ENCODE assay signal across 15 cellular contexts in the genomic region with DNA sequence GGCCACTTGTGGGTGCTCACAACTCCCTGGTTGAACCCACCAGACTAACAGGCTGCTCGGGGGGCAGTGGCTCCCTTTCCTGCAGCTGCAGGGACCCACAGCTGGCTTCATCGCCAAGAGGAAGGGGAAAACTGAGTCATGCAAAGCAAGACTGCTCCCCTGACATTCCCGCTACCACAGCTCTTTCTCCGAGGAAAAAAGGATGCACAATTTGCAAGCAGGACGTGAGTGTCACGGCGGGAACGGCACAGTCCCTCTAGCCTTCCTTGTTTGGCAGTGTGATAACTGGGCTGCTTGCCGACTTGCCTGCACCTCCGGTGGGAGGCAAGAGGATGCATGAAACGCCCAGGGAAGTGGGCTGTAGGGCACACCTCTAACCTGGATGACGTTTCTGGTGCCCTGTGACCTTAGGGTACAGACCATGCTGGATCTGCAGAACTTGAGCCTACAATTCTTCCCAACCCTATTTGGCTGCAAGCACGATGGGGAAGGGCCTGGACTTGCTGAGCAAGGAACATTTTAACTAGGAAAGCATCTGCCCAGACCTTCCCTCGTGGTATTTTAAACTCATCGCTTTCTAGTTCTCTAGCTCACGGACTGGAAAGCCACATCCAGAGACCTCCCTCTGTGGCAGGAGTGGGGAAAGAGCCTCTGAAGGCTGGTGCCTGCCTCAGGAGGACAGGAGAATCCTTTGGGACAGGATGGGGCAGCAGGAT. TPM values are rescaled to one million over a fixed set of nuclear protein-coding genes. Genes with fewer than 3 reads are reported as not detected.
A peak's percentile ranks its signal among the peaks of the same experiment; 100 is the strongest.
DNase-seq lines count a peak whose midpoint lies in the region; ATAC-seq, FAIRE-seq and TF ChIP-seq lines count a peak whose summit lies in the region.
"Had no signal": no experiment of that assay in that cellular context is flagged by ENCODE, and none has a peak within 500 bp of the region (broad histone marks: within the 10 kb centered on the region; RNA-seq: fewer than 3 reads in every experiment).

No MANE protein-coding gene starts in this region.

- H3K79me2 ChIP-seq in HepG2 (ENCODE audit: insufficient read depth, low read length): peaks cover 1% of the 10 kb centered on the region

- TF ChIP-seq EP300 in HepG2 (IDR thresholded peaks at IDR 0.05; ENCODE audit: low read depth in 2 of 2, low read length in 2 of 2): no peak
- TF ChIP-seq EP300 in HepG2 (CRISPR knock-in tag; IDR thresholded peaks at IDR 0.05; ENCODE audit: borderline replicate concordance): no peak

- in situ Hi-C loops in HepG2 (cut with HindIII; ENCODE audit: extremely low pct_ligation_motif_present, low pct_unique_long_range_greater_than_20kb): no loop called here

- no peaks in the 10 kb centered on the region for H3K9me3 ChIP-seq in liver (ENCODE audit: control insufficient read depth in 4 of 4, low read length in 3 of 4)
- H3K9me3 ChIP-seq in HepG2 (ENCODE audit: low read length): no peaks in the 10 kb centered on the region
- H3K9me3 ChIP-seq in right cardiac atrium (ENCODE audit: control insufficient read depth, low read length): no peaks in the 10 kb centered on the region
- H3K9me3 ChIP-seq: A549 had no signal

- CTCF ChIA-PET in HepG2 (lab: Yijun Ruan, JAX; ENCODE audit: low intra/inter-chr PET ratio, low total read pairs): no interaction called here

- intact Hi-C loops in HepG2 (cut with micrococcal nuclease; ENCODE audit: unreplicated experiment): no loop called here
- intact Hi-C loops in right cardiac atrium (cut with DNase I): no loop called here
- intact Hi-C loops in sciatic nerve (cut with DNase I): no loop called here

- no peak overlapping the region for H3K4me2 ChIP-seq in HepG2 (ENCODE audit: low read depth, low read length)
- H3K4me2 ChIP-seq: A549 had no signal

- H3K27me3 ChIP-seq in liver (ENCODE audit: control insufficient read depth in 4 of 4, insufficient read depth in 4 of 4, low read length in 3 of 4) (no peaks in the 10 kb centered on the region), HepG2 (ENCODE audit: control insufficient read depth in 1 of 2, insufficient read depth in 2 of 2, low read length in 2 of 2) (no peaks in the 10 kb centered on the region), right cardiac atrium (ENCODE audit: control insufficient read depth, insufficient read depth) (no peaks in the 10 kb centered on the region)

- no TSS peak for BruUV-seq in HepG2 (replicated peaks; lab: Mats Ljungman, UMichigan)

- no peak for FAIRE-seq in HepG2 (lab: Jason Lieb, UNC)
- FAIRE-seq: A549, GM19239 had no signal

- H3K4me1 ChIP-seq in liver (ENCODE audit: control insufficient read depth in 4 of 4, insufficient read depth in 4 of 4, low read length in 3 of 4): no peaks in the 10 kb centered on the region
- H3K4me1 ChIP-seq in HepG2 (ENCODE audit: insufficient read depth, low read length): peaks cover 6% of the 10 kb centered on the region
- peaks cover 16% of the 10 kb centered on the region for H3K4me1 ChIP-seq in right cardiac atrium (ENCODE audit: control insufficient read depth, insufficient read depth, low read length)

- POLR2A ChIA-PET in HepG2 (lab: Yijun Ruan, JAX): no interaction called here

- ATAC-seq in HepG2 (no peak), right cardiac atrium (peak; percentile 7 to 40), sciatic nerve (peak; percentile 27), HG03139 (IDR thresholded peaks at IDR 0.05; ENCODE audit: unreplicated experiment) (no peak)
- ATAC-seq: A549; activated CD8-positive, alpha-beta memory T cell treated with anti-CD3 and anti-CD28 coated beads, Interleukin-2, amount 10 ng/mL, durations not matched to agents 7 days and 5 days; activated naive CD4-positive, alpha-beta T cell treated with anti-CD3 and anti-CD28 coated beads, Interleukin-2, amount 50 U/mL, for 72 hours had no signal

- TF ChIP-seq POLR2A in HepG2 (IDR thresholded peaks at IDR 0.05; ENCODE audit: insufficient read depth in 1 of 2, low read depth in 2 of 2, low read length in 2 of 2): no peak

- H4K20me1 ChIP-seq in HepG2 (ENCODE audit: insufficient read depth, low read length): peaks cover 8% of the 10 kb centered on the region

- no peak for TF ChIP-seq RAD21 in liver (IDR thresholded peaks at IDR 0.05)
- TF ChIP-seq RAD21 in HepG2 (CRISPR knock-in tag; IDR thresholded peaks at IDR 0.05): no peak

- H3K4me3 ChIP-seq in liver (ENCODE audit: low read depth in 1 of 3, low read length in 3 of 3) (no peak overlapping the region), HepG2 (replicated peaks in 1 of 3; ENCODE audit: insufficient read depth in 1 of 3, low read depth in 2 of 3, low read length in 3 of 3) (no peak overlapping the region), right cardiac atrium (ENCODE audit: low read length) (no peak overlapping the region)
- H3K4me3 ChIP-seq: A549 had no signal

- H3K27ac ChIP-seq in liver (ENCODE audit: low read depth in 1 of 2, low read length in 2 of 2) (no peak overlapping the region), HepG2 (ENCODE audit: extremely low read length, insufficient read depth, low read length) (no peak overlapping the region), right cardiac atrium (ENCODE audit: low read length) (no peak overlapping the region)

- H3K36me3 ChIP-seq in liver (ENCODE audit: control insufficient read depth in 4 of 4, insufficient read depth in 3 of 4, low read depth in 1 of 4, low read length in 3 of 4) (peaks cover 0 to 3% (median 0%) of the 10 kb centered on the region in 4 donors), HepG2 (replicated peaks in 1 of 2; ENCODE audit: control insufficient read depth in 1 of 2, insufficient read depth in 2 of 2, low read length in 2 of 2) (no peaks in the 10 kb centered on the region)

- 80% methylated on average over 16 of the region's 16 CpGs for WGBS in liver
- WGBS in HepG2 (ENCODE audit: low lambda C conversion rate): 86% methylated on average over 14 of the region's 16 CpGs
- WGBS in right cardiac atrium: 23% methylated on average over 16 of the region's 16 CpGs

- TF ChIP-seq CTCF in liver (IDR thresholded peaks at IDR 0.05; ENCODE audit: low read depth, low read length, missing input control) (no peak), HepG2 (CRISPR knock-in tag; IDR thresholded peaks at IDR 0.05) (no peak)

- DNase-seq in HepG2 (ENCODE audit: low spot score) (no peak), right cardiac atrium (peak in 2 of 3 donors; percentile 76 to 80), sciatic nerve (ENCODE audit: low spot score) (no peak), NCI-H510A treated with DMSO at 0.1 percent for 48 hours (lab: John Stamatoyannopoulos, UW) (no peak), foreskin melanocyte (no peak)
- DNase-seq in activated CD8-positive, alpha-beta memory T cell treated with anti-CD3 and anti-CD28 coated beads, Interleukin-2, amount 50 U/mL, for 48 hours: no peak
- DNase-seq: activated CD4-positive, CD25-positive, alpha-beta regulatory T cell; activated CD8-positive, alpha-beta memory T cell treated with anti-CD3 and anti-CD28 coated beads, Interleukin-2, amount 10 ng/mL, durations not matched to agents 7 days and 5 days; GDM1; stimulated activated CD4-positive, alpha-beta T cell treated with anti-CD3 and anti-CD28 coated beads, Interleukin-4, amount 100 ng/mL, for 1 hour had no signal

- H3K9ac ChIP-seq in liver (ENCODE audit: low read depth in 1 of 2, low read length in 2 of 2) (no peak overlapping the region), HepG2 (ENCODE audit: insufficient read depth, low read depth, low read length) (no peak overlapping the region)

- H2AFZ ChIP-seq in HepG2 (ENCODE audit: low read length): no peak overlapping the region

TF ChIP-seq in liver, 16 proteins besides CTCF, POLR2A, EP300 and RAD21 (continues in another document):
- peak; percentile 46 for TF ChIP-seq NR2F2 (IDR thresholded peaks at IDR 0.05)
- no peak for TF ChIP-seq SP1 (IDR thresholded peaks at IDR 0.05)
- TF ChIP-seq, protein P1, sequence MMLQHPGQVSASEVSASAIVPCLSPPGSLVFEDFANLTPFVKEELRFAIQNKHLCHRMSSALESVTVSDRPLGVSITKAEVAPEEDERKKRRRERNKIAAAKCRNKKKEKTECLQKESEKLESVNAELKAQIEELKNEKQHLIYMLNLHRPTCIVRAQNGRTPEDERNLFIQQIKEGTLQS (IDR thresholded peaks at IDR 0.05): no peak
- no peak for TF ChIP-seq GABPA (IDR thresholded peaks at IDR 0.05 in 1 of 2, conservative IDR thresholded peaks at IDR 0.05 in 1 of 2)

TF ChIP-seq in HepG2, 621 proteins besides CTCF, POLR2A, EP300 and RAD21 (continues in another document):
- no peak for TF ChIP-seq MTF1 (CRISPR knock-in tag; IDR thresholded peaks at IDR 0.05)
- no peak for TF ChIP-seq SOX5 (CRISPR knock-in tag; IDR thresholded peaks at IDR 0.05; ENCODE audit: borderline replicate concordance)
- no peak for TF ChIP-seq FOXJ3 (CRISPR knock-in tag; IDR thresholded peaks at IDR 0.05; ENCODE audit: borderline replicate concordance)

RNA-seq across cellular contexts. Expression of a gene that starts 7.8 kb away (rescaled TPM):
- 1 to 10 TPM; 1.4 to 3.3 TPM for total RNA-seq in liver
- 1 to 10 TPM; 1.1 to 3.0 TPM for polyA plus RNA-seq in liver
- 3.4 and 3.8 TPM in 2 replicates for total RNA-seq in HepG2 (2016; rRNA removed; fragmentation: Illumina TruSeq; extraction: Trizol)
- 1.1 and 1.3 TPM in 2 replicates for total RNA-seq in HepG2 (2016; cell fraction: cytosol; rRNA removed; fragmentation: Illumina TruSeq; extraction: Trizol; ENCODE audit: low read depth)
- 3.2 and 3.8 TPM in 2 replicates for total RNA-seq in HepG2 (2016; cell fraction: insoluble cytoplasmic fraction; rRNA removed; fragmentation: Illumina TruSeq; extraction: Trizol)
- total RNA-seq in HepG2 (2016; cell fraction: membrane; rRNA removed; fragmentation: Illumina TruSeq; extraction: Trizol): 1.5 and 2.4 TPM in 2 replicates
- 3.8 TPM in 2 replicates for total RNA-seq in HepG2 (2016; cell fraction: nucleus; rRNA removed; fragmentation: Illumina TruSeq; extraction: Trizol)
- polyA plus RNA-seq in HepG2 (2011; rRNA removed): 4.6 and 5.3 TPM in 2 replicates
- polyA plus RNA-seq in HepG2 (2011; cell fraction: cytosol; rRNA removed): 1.9 and 2.4 TPM in 2 replicates
- 6.3 and 6.6 TPM in 2 replicates for polyA plus RNA-seq in HepG2 (2011; cell fraction: nucleus; rRNA removed)
- 3.7 and 4.6 TPM in 2 replicates for polyA plus RNA-seq in HepG2 (2012)
- 0.45 and 0.58 TPM in 2 replicates for polyA plus RNA-seq in HepG2 (2016; cell fraction: cytosol; fragmentation: Illumina TruSeq; extraction: Trizol; ENCODE audit: low read depth)
- polyA plus RNA-seq in HepG2 (2016; cell fraction: insoluble cytoplasmic fraction; fragmentation: Illumina TruSeq; extraction: Trizol; ENCODE audit: low read depth): 4.5 and 5.7 TPM in 2 replicates
- 0.58 and 1.3 TPM in 2 replicates for polyA plus RNA-seq in HepG2 (2016; cell fraction: membrane; fragmentation: Illumina TruSeq; extraction: Trizol; ENCODE audit: low read depth)
- 4.4 and 5.5 TPM in 2 replicates for polyA plus RNA-seq in HepG2 (2016; cell fraction: nucleus; fragmentation: Illumina TruSeq; extraction: Trizol; ENCODE audit: insufficient read depth, low read depth)
- polyA minus RNA-seq in HepG2 (2011; rRNA and poly(A)+ RNA removed; ENCODE audit: low replicate concordance): 6.5 and 8.9 TPM in 2 replicates
- polyA minus RNA-seq in HepG2 (2011; cell fraction: cytosol; rRNA and poly(A)+ RNA removed): 4.5 and 5.0 TPM in 2 replicates
- polyA minus RNA-seq in HepG2 (2011; cell fraction: nucleus; rRNA and poly(A)+ RNA removed): 4.5 and 4.7 TPM in 2 replicates
- 10 to 100 TPM in 1 of 4 donors, 1 to 10 TPM in 3; 5.1 to 18.0 (median 9.1) TPM for total RNA-seq in right cardiac atrium
- polyA plus RNA-seq in right cardiac atrium: 2.2 TPM
- total RNA-seq in sciatic nerve: 39.5 TPM

Comparison
In these comparisons a context has a peak if more than half of its experiments do, and no peak if none do; other contexts are left out.
1. ATAC-seq: peak in right cardiac atrium (2 of 2) and sciatic nerve (single experiment); none in HepG2 (single experiment) and HG03139 (single experiment).
2. DNase-seq: peak in right cardiac atrium (2 of 3); none in HepG2 (single experiment), sciatic nerve (single experiment), NCI-H510A treated with DMSO at 0.1 percent for 48 hours (single experiment), foreskin melanocyte (single experiment) and activated CD8-positive, alpha-beta memory T cell treated with anti-CD3 and anti-CD28 coated beads, Interleukin-2, amount 50 U/mL, for 48 hours (single experiment).